ENCODE assay signal across 8 cellular contexts in genomic region chr12:110583137-110584059, GRCh38. TPM values are rescaled to one million over a fixed set of nuclear protein-coding genes. Genes with fewer than 3 reads are reported as not detected.
DNase-seq lines count a peak whose midpoint lies in the region; ATAC-seq and TF ChIP-seq lines count a peak whose summit lies in the region.

TSS of gene PPTC7 (minus strand) at chr12:110583318. CDS start at chr12:110583031, 287 bp downstream.

- H3K27ac ChIP-seq in ovary (peak within 1 kb of the TSS; percentile 79 to 89), thymus (ENCODE audit: low read depth) (peak within 1 kb of the TSS; percentile 91)

- TF ChIP-seq EP300 in ovary (IDR thresholded peaks at IDR 0.05), result no peak

- TF ChIP-seq CTCF in GM12865 (IDR thresholded peaks at IDR 0.05; ENCODE audit: insufficient read depth, low read depth, low read length, missing control alignments), result no peak
- no peak for TF ChIP-seq CTCF in ovary (IDR thresholded peaks at IDR 0.05)

- peaks cover 13% of the 10 kb centered on the region for H3K4me1 ChIP-seq in ovary (ENCODE audit: insufficient read depth)
- peaks cover 38% of the 10 kb centered on the region for H3K4me1 ChIP-seq in thymus (ENCODE audit: control insufficient read depth, insufficient read depth, low read length)

- peak; percentile 87 for TF ChIP-seq POLR2A in ovary (IDR thresholded peaks at IDR 0.05)

- DNase-seq in GM12865 (ENCODE audit: low read depth) (peak; percentile 99), NCI-H1417 treated with DMSO at 0.1 percent for 48 hours (lab: John Stamatoyannopoulos, UW) (peak; percentile 85), SW 1271 (lab: John Stamatoyannopoulos, UW) (peak; percentile 78 to 91), Right ventricle myocardium inferior (ENCODE audit: missing footprints) (peak; percentile 99), ovary (peak; percentile 97 to 98 (median 98))
- peak; percentile 95 for DNase-seq in activated naive CD8-positive, alpha-beta T cell treated with anti-CD3 and anti-CD28 coated beads, Interleukin-2, amount 50 U/mL, for 16 hours (ENCODE audit: low read depth, low spot score)

- H3K4me3 ChIP-seq in GM12865 (ENCODE audit: low read depth, low read length) (peak within 1 kb of the TSS; percentile 76), ovary (peak within 1 kb of the TSS; percentile 84), thymus (ENCODE audit: low read length) (peak within 1 kb of the TSS; percentile 81)

- peak; percentile 87 for ATAC-seq in HG02759 (IDR thresholded peaks at IDR 0.05; ENCODE audit: unreplicated experiment)
- peak; percentile 97 for ATAC-seq in Right ventricle myocardium inferior

- H3K9me3 ChIP-seq in ovary, result no peaks in the 10 kb centered on the region
- no peaks in the 10 kb centered on the region for H3K9me3 ChIP-seq in thymus (ENCODE audit: control insufficient read depth)

- H3K36me3 ChIP-seq in ovary, result no peaks in the 10 kb centered on the region
- no peaks in the 10 kb centered on the region for H3K36me3 ChIP-seq in thymus (ENCODE audit: control insufficient read depth, insufficient read depth)

- 1 to 2% (median 1%) methylated on average over 51 to 52 of the region's 52 CpGs for WGBS in ovary, 3 donors
- WGBS in thymus, result 6% methylated on average over 52 of the region's 52 CpGs

- intact Hi-C loops in Right ventricle myocardium inferior (cut with DNase I), result loop anchor here (2.0 kb wide), 1 partner anchor 47 kb away; no protein-coding TSS in a partner anchor
- intact Hi-C loops in ovary (cut with DNase I), result no loop called here

- H3K27me3 ChIP-seq in ovary (no peaks in the 10 kb centered on the region), thymus (ENCODE audit: control insufficient read depth, insufficient read depth) (no peaks in the 10 kb centered on the region)

RNA-seq across cellular contexts. Expression of gene PPTC7, which starts in this region (rescaled TPM):
- total RNA-seq in Right ventricle myocardium inferior (99.2 TPM), ovary (10 to 100 TPM; 13.5 to 25.5 (median 22.5) TPM)
- polyA plus RNA-seq in ovary (10 to 100 TPM in 1 of 2 donors, 1 to 10 TPM in 1; 10.0 to 19.2 TPM), thymus (19.2 TPM)

Comparison
In these comparisons a context has a peak if more than half of its experiments do, and no peak if none do; other contexts are left out.
1. Peak in every context shown above with its lines: DNase-seq, ATAC-seq, H3K4me3 ChIP-seq and H3K27ac ChIP-seq.